In genomic region chr1:23793861-23794731, GRCh38 we compare ENCODE assay signal across 1 cellular context.
TF ChIP-seq lines count a peak whose summit lies in the region.

No MANE protein-coding gene starts in this region.

TF ChIP-seq in A549, 52 proteins besides CTCF, POLR2A, EP300 and RAD21:
- TF ChIP-seq CBX2 (IDR thresholded peaks at IDR 0.05; ENCODE audit: borderline replicate concordance, low read depth) = no peak
- no peak for TF ChIP-seq PHF8 (IDR thresholded peaks at IDR 0.05; ENCODE audit: borderline replicate concordance, low read depth)
- no peak for TF ChIP-seq MAFK (IDR thresholded peaks at IDR 0.05; ENCODE audit: partially characterized antibody)
- no peak for TF ChIP-seq USF2 (IDR thresholded peaks at IDR 0.05)
- TF ChIP-seq REST (IDR thresholded peaks at IDR 0.05) = no peak
- no peak for TF ChIP-seq FOXS1 (CRISPR knock-in tag; IDR thresholded peaks at IDR 0.05)
